10 cellular contexts compared by ENCODE assay signal in genomic region chr11:126357055-126357962, GRCh38. TPM values are rescaled to one million over a fixed set of nuclear protein-coding genes. Genes with fewer than 3 reads are reported as not detected.
A peak's percentile ranks its signal among the peaks of the same experiment; 100 is the strongest.
DNase-seq lines count a peak whose midpoint lies in the region; ATAC-seq and TF ChIP-seq lines count a peak whose summit lies in the region.
"Had no signal": no experiment of that assay in that cellular context is flagged by ENCODE, and none has a peak within 500 bp of the region (broad histone marks: within the 10 kb centered on the region; RNA-seq: fewer than 3 reads in every experiment).

No MANE protein-coding gene starts in this region.

- H3K27me3 Mint-ChIP-seq in CD8-positive, alpha-beta T cell (ENCODE audit: low read depth), result no peaks in the 10 kb centered on the region

- H3K27ac Mint-ChIP-seq in CD8-positive, alpha-beta T cell, result peak overlapping the region; percentile 49

- no peaks in the 10 kb centered on the region for H3K9me3 Mint-ChIP-seq in CD8-positive, alpha-beta T cell

- CTCF ChIA-PET in CD8-positive, alpha-beta T cell (lab: Charles Lee), result interaction anchor here (1.0 kb wide), 1 partner anchor 123 kb away, joined by 5 read pairs; no protein-coding TSS in a partner anchor
- CTCF ChIA-PET in RWPE1 (lab: Yijun Ruan, JAX), result interaction anchor here (0.5 to 2.5 kb wide), 2 partner anchors 47 to 84 kb away, joined by 3 to 11 read pairs; no protein-coding TSS in a partner anchor

- no peaks in the 10 kb centered on the region for H3K36me3 ChIP-seq in CD8-positive, alpha-beta T cell (ENCODE audit: insufficient read depth, low read length)
- no peaks in the 10 kb centered on the region for H3K36me3 ChIP-seq in psoas muscle (ENCODE audit: insufficient read depth in 1 of 2, low read depth in 1 of 2)

- H3K4me3 ChIP-seq in CD8-positive, alpha-beta T cell (ENCODE audit: low read depth, low read length), result no peak overlapping the region
- H3K4me3 ChIP-seq in fibroblast of mammary gland (ENCODE audit: control insufficient read depth, low read depth, low read length) (peak overlapping the region; percentile 84), psoas muscle (peak overlapping the region; percentile 79)

- intact Hi-C loops in CD8-positive, alpha-beta T cell (cut with DNase I, micrococcal nuclease), result loop anchor here in 1 of 2 experiments (5.0 kb wide), 1 partner anchor 45 kb away; no protein-coding TSS in a partner anchor
- intact Hi-C loops in psoas muscle (cut with DNase I), result no loop called here

- H3K9me3 ChIP-seq in CD8-positive, alpha-beta T cell (ENCODE audit: low read length), result no peaks in the 10 kb centered on the region
- H3K9me3 ChIP-seq in psoas muscle, result no peaks in the 10 kb centered on the region

- no peak for TF ChIP-seq CTCF in CD8-positive, alpha-beta T cell (IDR thresholded peaks at IDR 0.05)
- no peak for TF ChIP-seq CTCF in RWPE1 (conservative IDR thresholded peaks at IDR 0.05; ENCODE audit: low read depth)
- no peak for TF ChIP-seq CTCF in fibroblast of mammary gland (conservative IDR thresholded peaks at IDR 0.05; ENCODE audit: control insufficient read depth, insufficient read depth, low read depth, low read length)
- TF ChIP-seq CTCF in psoas muscle (IDR thresholded peaks at IDR 0.05), result no peak

- no peak overlapping the region for H3K27ac ChIP-seq in CD8-positive, alpha-beta T cell (ENCODE audit: low read depth, low read length)
- peak overlapping the region; percentile 90 for H3K27ac ChIP-seq in RWPE1
- no peak overlapping the region for H3K27ac ChIP-seq in psoas muscle

- peaks cover 23% of the 10 kb centered on the region for H3K4me1 Mint-ChIP-seq in CD8-positive, alpha-beta T cell (ENCODE audit: low read depth)

- no peak for ATAC-seq in CD8-positive, alpha-beta T cell
- no peak for ATAC-seq in psoas muscle
- no peak for ATAC-seq in HG02798 (IDR thresholded peaks at IDR 0.05; ENCODE audit: poor library complexity, unreplicated experiment)
- ATAC-seq in GM21526 (IDR thresholded peaks at IDR 0.05; ENCODE audit: low FRiP score, unreplicated experiment), result no peak

- no peaks in the 10 kb centered on the region for H3K36me3 Mint-ChIP-seq in CD8-positive, alpha-beta T cell

- peaks cover 16% of the 10 kb centered on the region for H3K4me1 ChIP-seq in CD8-positive, alpha-beta T cell (ENCODE audit: insufficient read depth, low read length)
- H3K4me1 ChIP-seq in psoas muscle, result peaks cover 36% of the 10 kb centered on the region

- H3K27me3 ChIP-seq in CD8-positive, alpha-beta T cell (ENCODE audit: insufficient read depth, low read length), result no peaks in the 10 kb centered on the region
- no peaks in the 10 kb centered on the region for H3K27me3 ChIP-seq in psoas muscle (ENCODE audit: insufficient read depth in 3 of 3, low read length in 2 of 3)

- no peak for DNase-seq in CD8-positive, alpha-beta T cell
- DNase-seq in RWPE1 (ENCODE audit: low spot score) (no peak), fibroblast of mammary gland (ENCODE audit: low read depth) (no peak), psoas muscle (no peak), iPS-NIHi11 (ENCODE audit: low spot score) (no peak), NOMO-1 (lab: John Stamatoyannopoulos, UW; ENCODE audit: unreplicated experiment in 2 of 2) (no peak)
- DNase-seq: effector memory CD4-positive, alpha-beta T cell; SW 1271 had no signal

- POLR2A ChIA-PET in CD8-positive, alpha-beta T cell (lab: Charles Lee), result interaction anchor here (0.6 to 1.0 kb wide), 2 partner anchors 21 to 53 kb away, joined by 3 to 4 read pairs; partner anchors contain the start of gene DCPS
- POLR2A ChIA-PET in RWPE1 (lab: Yijun Ruan, JAX; ENCODE audit: low non-redundant PET), result no interaction called here

- 79 to 89% (median 85%) methylated on average over 17 of the region's 17 CpGs for WGBS in psoas muscle, 3 donors

- peak overlapping the region; percentile 74 for H3K4me3 Mint-ChIP-seq in CD8-positive, alpha-beta T cell

RNA-seq across cellular contexts. Expression of gene ST3GAL4, which starts 1.8 kb away (rescaled TPM):
- total RNA-seq in CD8-positive, alpha-beta T cell, result 1 to 10 TPM; 2.8 to 3.7 TPM
- 1 to 10 TPM; 4.1 to 9.3 (median 6.3) TPM for total RNA-seq in psoas muscle
- polyA plus RNA-seq in psoas muscle, result 1 to 10 TPM; 3.5 to 4.7 (median 3.6) TPM

RNA-seq across cellular contexts. Expression of gene DCPS, which starts 53.4 kb away (rescaled TPM):
- total RNA-seq in CD8-positive, alpha-beta T cell, result 1 to 10 TPM; 7.3 to 7.5 TPM
- 10 to 100 TPM; 11.8 to 16.7 (median 14.2) TPM for total RNA-seq in psoas muscle
- 10 to 100 TPM; 12.1 to 20.5 (median 15.5) TPM for polyA plus RNA-seq in psoas muscle
